ENCODE assay signal across 2 cellular contexts in genomic region chr6:4808396-4808795, GRCh38.
A peak's percentile ranks its signal among the peaks of the same experiment; 100 is the strongest.
TF ChIP-seq lines count a peak whose summit lies in the region.

No MANE protein-coding gene starts in this region.

TF ChIP-seq in HepG2, 621 proteins besides CTCF, POLR2A, EP300 and RAD21:
- TF ChIP-seq ZBTB40 (IDR thresholded peaks at IDR 0.05) (peak; percentile 87), ZBTB40 (CRISPR knock-in tag; IDR thresholded peaks at IDR 0.05) (peak; percentile 97), HDAC2 (CRISPR knock-in tag; IDR thresholded peaks at IDR 0.05) (no peak), ZBTB33 (CRISPR knock-in tag; IDR thresholded peaks at IDR 0.05) (0 out of 2 replicates have a peak, but pooled peaks have one; percentile 11)

TF ChIP-seq in K562, 482 proteins besides CTCF, POLR2A, EP300 and RAD21:
- TF ChIP-seq POLR3A (IDR thresholded peaks at IDR 0.05; ENCODE audit: borderline replicate concordance, extremely low read depth, insufficient read depth, insufficient read length) (no peak), ZBTB40 (IDR thresholded peaks at IDR 0.05) (peak; percentile 87), ZBTB40 (CRISPR knock-in tag; IDR thresholded peaks at IDR 0.05) (peak; percentile 75)
TF ChIP-seq in K562: peak in this region for 1.
